ENCODE assay signal across 1 cellular context in the genomic region with DNA sequence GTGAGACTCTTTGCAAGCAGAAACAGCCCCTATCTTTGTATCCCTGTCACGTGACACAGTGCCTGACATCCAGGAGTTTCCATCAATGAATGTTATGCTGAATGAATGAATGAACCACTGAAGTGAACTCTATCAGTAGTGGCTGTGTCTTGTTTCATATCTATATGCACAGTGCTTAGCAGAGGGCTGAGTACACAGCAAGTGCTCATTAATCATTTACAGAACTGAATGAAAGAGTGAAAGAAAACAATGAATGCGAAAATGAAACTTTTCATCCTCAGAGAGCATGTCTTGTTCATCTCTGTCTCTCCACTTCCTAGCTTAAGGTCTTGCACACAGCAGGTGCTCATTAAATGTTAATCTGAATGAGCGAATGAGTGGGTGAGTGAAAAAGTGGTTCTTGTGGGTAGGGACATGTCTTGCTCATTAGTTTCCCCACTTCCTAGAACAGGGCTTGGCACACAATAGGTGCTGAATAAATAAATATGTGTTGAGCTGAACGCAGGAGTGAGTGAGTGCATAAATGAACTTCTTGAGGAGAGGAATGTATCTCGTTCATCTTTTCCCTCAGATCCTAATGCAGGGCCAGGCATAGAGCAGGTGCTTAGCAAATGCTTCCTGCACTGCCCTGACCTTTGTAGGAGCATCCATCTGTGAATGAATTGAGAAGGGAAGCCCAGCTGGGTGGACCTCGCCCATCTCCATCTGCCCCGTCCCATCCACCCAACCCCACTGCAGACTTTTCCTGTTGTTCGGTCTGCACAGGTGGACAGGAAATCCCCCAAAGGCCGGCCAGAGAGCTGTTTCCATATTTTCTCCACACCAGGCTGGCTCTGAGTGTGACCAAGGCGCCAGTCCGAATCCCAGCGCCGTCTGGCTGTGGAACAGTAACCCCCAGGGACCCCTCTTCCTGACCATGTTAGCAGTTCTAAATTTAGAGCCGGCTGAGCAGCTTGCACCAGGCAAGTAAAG.
TF ChIP-seq lines count a peak whose summit lies in the region.

No MANE protein-coding gene starts in this region.

TF ChIP-seq in HepG2, 621 proteins besides CTCF, POLR2A, EP300 and RAD21 (continued from another document and continues in another):
- TF ChIP-seq, protein P1, sequence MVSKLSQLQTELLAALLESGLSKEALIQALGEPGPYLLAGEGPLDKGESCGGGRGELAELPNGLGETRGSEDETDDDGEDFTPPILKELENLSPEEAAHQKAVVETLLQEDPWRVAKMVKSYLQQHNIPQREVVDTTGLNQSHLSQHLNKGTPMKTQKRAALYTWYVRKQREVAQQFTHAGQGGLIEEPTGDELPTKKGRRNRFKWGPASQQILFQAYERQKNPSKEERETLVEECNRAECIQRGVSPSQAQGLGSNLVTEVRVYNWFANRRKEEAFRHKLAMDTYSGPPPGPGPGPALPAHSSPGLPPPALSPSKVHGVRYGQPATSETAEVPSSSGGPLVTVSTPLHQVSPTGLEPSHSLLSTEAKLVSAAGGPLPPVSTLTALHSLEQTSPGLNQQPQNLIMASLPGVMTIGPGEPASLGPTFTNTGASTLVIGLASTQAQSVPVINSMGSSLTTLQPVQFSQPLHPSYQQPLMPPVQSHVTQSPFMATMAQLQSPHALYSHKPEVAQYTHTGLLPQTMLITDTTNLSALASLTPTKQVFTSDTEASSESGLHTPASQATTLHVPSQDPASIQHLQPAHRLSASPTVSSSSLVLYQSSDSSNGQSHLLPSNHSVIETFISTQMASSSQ (IDR thresholded peaks at IDR 0.05; ENCODE audit: low read depth) = peak; percentile 92
- TF ChIP-seq, protein P1 (CRISPR knock-in tag; IDR thresholded peaks at IDR 0.05; ENCODE audit: borderline replicate concordance) = peak; percentile 95
- TF ChIP-seq, protein P2, sequence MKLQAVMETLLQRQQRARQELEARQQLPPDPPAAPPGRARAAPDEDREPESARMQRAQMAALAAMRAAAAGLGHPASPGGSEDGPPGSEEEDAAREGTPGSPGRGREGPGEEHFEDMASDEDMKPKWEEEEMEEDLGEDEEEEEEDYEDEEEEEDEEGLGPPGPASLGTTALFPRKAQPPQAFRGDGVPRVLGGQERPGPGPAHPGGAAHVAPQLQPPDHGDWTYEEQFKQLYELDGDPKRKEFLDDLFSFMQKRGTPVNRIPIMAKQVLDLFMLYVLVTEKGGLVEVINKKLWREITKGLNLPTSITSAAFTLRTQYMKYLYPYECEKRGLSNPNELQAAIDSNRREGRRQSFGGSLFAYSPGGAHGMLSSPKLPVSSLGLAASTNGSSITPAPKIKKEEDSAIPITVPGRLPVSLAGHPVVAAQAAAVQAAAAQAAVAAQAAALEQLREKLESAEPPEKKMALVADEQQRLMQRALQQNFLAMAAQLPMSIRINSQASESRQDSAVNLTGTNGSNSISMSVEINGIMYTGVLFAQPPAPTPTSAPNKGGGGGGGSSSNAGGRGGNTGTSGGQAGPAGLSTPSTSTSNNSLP (IDR thresholded peaks at IDR 0.05; ENCODE audit: low read depth, low read length) = peak; percentile 91
- TF ChIP-seq KMT2B (CRISPR knock-in tag; IDR thresholded peaks at IDR 0.05) (no peak), LCORL (IDR thresholded peaks at IDR 0.05) (peak; percentile 57; the same call in 1 of the 2 replicates), LCORL (CRISPR knock-in tag; IDR thresholded peaks at IDR 0.05) (0 out of 2 replicates have a peak, but pooled peaks have one; percentile 24), GATAD2A (CRISPR knock-in tag; IDR thresholded peaks at IDR 0.05) (0 out of 2 replicates have a peak, but pooled peaks have one; percentile 38), KLF16 (CRISPR knock-in tag; IDR thresholded peaks at IDR 0.05) (no peak), GABPA (IDR thresholded peaks at IDR 0.05; ENCODE audit: low read depth, low read length) (no peak), GABPA (CRISPR knock-in tag; IDR thresholded peaks at IDR 0.05; ENCODE audit: low read depth) (no peak), SRSF9 (IDR thresholded peaks at IDR 0.05; ENCODE audit: borderline replicate concordance, insufficient read depth, low read depth, low read length, poor library complexity, severe bottlenecking) (no peak), KMT2A (CRISPR knock-in tag; IDR thresholded peaks at IDR 0.05) (0 out of 2 replicates have a peak, but pooled peaks have one; percentile 19), ZSCAN9 (CRISPR knock-in tag; IDR thresholded peaks at IDR 0.05; ENCODE audit: borderline replicate concordance) (peak; percentile 98; the same call in 1 of the 2 replicates), NCOR1 (IDR thresholded peaks at IDR 0.05; ENCODE audit: borderline replicate concordance, low read length) (peak; percentile 37; the same call in 1 of the 2 replicates), CEBPZ (IDR thresholded peaks at IDR 0.05; ENCODE audit: low read length) (no peak), ZNF292 (CRISPR knock-in tag; IDR thresholded peaks at IDR 0.05; ENCODE audit: borderline replicate concordance, low read depth) (0 out of 2 replicates have a peak, but pooled peaks have one; percentile 24), ZNF710 (CRISPR knock-in tag; IDR thresholded peaks at IDR 0.05; ENCODE audit: borderline replicate concordance) (peak; percentile 99), FOXA1 (IDR thresholded peaks at IDR 0.05) (peak; percentile 69; the same call in 1 of the 2 replicates), FOXA1 (CRISPR knock-in tag; IDR thresholded peaks at IDR 0.05) (peak; percentile 78), XBP1 (CRISPR knock-in tag; IDR thresholded peaks at IDR 0.05) (no peak), THRA (CRISPR knock-in tag; IDR thresholded peaks at IDR 0.05; ENCODE audit: borderline replicate concordance) (0 out of 2 replicates have a peak, but pooled peaks have one; percentile 10), ZNF687 (CRISPR knock-in tag; IDR thresholded peaks at IDR 0.05) (peak; percentile 19; the same call in 1 of the 2 replicates), ZSCAN21 (CRISPR knock-in tag; IDR thresholded peaks at IDR 0.05; ENCODE audit: borderline replicate concordance) (peak; percentile 98)
- TF ChIP-seq, protein P3, sequence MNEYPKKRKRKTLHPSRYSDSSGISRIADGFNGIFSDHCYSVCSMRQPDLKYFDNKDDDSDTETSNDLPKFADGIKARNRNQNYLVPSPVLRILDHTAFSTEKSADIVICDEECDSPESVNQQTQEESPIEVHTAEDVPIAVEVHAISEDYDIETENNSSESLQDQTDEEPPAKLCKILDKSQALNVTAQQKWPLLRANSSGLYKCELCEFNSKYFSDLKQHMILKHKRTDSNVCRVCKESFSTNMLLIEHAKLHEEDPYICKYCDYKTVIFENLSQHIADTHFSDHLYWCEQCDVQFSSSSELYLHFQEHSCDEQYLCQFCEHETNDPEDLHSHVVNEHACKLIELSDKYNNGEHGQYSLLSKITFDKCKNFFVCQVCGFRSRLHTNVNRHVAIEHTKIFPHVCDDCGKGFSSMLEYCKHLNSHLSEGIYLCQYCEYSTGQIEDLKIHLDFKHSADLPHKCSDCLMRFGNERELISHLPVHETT (CRISPR knock-in tag; conservative IDR thresholded peaks at IDR 0.05) = no peak
- TF ChIP-seq, protein P4, sequence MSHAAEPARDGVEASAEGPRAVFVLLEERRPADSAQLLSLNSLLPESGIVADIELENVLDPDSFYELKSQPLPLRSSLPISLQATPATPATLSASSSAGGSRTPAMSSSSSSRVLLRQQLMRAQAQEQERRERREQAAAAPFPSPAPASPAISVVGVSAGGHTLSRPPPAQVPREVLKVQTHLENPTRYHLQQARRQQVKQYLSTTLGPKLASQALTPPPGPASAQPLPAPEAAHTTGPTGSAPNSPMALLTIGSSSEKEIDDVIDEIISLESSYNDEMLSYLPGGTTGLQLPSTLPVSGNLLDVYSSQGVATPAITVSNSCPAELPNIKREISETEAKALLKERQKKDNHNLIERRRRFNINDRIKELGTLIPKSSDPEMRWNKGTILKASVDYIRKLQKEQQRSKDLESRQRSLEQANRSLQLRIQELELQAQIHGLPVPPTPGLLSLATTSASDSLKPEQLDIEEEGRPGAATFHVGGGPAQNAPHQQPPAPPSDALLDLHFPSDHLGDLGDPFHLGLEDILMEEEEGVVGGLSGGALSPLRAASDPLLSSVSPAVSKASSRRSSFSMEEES (CRISPR knock-in tag; IDR thresholded peaks at IDR 0.05) = peak; percentile 29; the same call in 1 of the 2 replicates
- TF ChIP-seq, protein P5, sequence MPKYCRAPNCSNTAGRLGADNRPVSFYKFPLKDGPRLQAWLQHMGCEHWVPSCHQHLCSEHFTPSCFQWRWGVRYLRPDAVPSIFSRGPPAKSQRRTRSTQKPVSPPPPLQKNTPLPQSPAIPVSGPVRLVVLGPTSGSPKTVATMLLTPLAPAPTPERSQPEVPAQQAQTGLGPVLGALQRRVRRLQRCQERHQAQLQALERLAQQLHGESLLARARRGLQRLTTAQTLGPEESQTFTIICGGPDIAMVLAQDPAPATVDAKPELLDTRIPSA (CRISPR knock-in tag; IDR thresholded peaks at IDR 0.05; ENCODE audit: borderline replicate concordance) = no peak
